Comparison of ENCODE assay signal across 12 cellular contexts in genomic region chr13:39306639-39307589, GRCh38.
DNase-seq lines count a peak whose midpoint lies in the region; ATAC-seq and TF ChIP-seq lines count a peak whose summit lies in the region.
"Had no signal": no experiment of that assay in that cellular context is flagged by ENCODE, and none has a peak within 500 bp of the region (broad histone marks: within the 10 kb centered on the region; RNA-seq: fewer than 3 reads in every experiment).

No MANE protein-coding gene starts in this region.

- H3K9me3 ChIP-seq in H9 (ENCODE audit: control insufficient read depth, low read depth, low read length) = no peaks in the 10 kb centered on the region
- H3K9me3 ChIP-seq: left lung, vagina had no signal

- no peak overlapping the region for H2BK12ac ChIP-seq in H9 (ENCODE audit: insufficient read length, low read depth, low read length)

- peak; percentile 59 for DNase-seq in GM20000 (ENCODE audit: low spot score)
- no peak for DNase-seq in chondrocyte (ENCODE audit: low spot score)
- no peak for DNase-seq in AML-193 (lab: John Stamatoyannopoulos, UW)
- DNase-seq in NCI-H510A (lab: John Stamatoyannopoulos, UW) = no peak
- no peak for DNase-seq in H9
- DNase-seq in DMS 273 (lab: John Stamatoyannopoulos, UW; ENCODE audit: unreplicated experiment) = no peak
- DNase-seq: left lung, Right ventricle myocardium superior had no signal

- H3K23ac ChIP-seq in H9 (ENCODE audit: insufficient read length, low read depth, low read length) = no peak overlapping the region

- no peak overlapping the region for H2AK5ac ChIP-seq in H9 (ENCODE audit: insufficient read length, low read length)

- H2BK120ac ChIP-seq in H9 (ENCODE audit: low read depth, low read length, poor library complexity, severe bottlenecking) = no peak overlapping the region

- H3K9ac ChIP-seq in H9 (ENCODE audit: extremely low read depth, insufficient read length, low read length) = no peak overlapping the region

- TF ChIP-seq CTCF in GM20000 (IDR thresholded peaks at IDR 0.05; ENCODE audit: extremely low read depth, missing control alignments) = no peak
- TF ChIP-seq CTCF in chondrocyte (IDR thresholded peaks at IDR 0.05) = no peak
- TF ChIP-seq CTCF in H9 (conservative IDR thresholded peaks at IDR 0.05) = no peak

- H3K14ac ChIP-seq in H9 (ENCODE audit: insufficient read depth, low read length) = no peak overlapping the region

- H2BK5ac ChIP-seq in H9 (ENCODE audit: insufficient read length, low read length) = no peak overlapping the region

- peak; percentile 92 for ATAC-seq in GM18517 (IDR thresholded peaks at IDR 0.05; ENCODE audit: unreplicated experiment)
- ATAC-seq in HG03103 (IDR thresholded peaks at IDR 0.05; ENCODE audit: low read depth, unreplicated experiment) = peak; percentile 92
- ATAC-seq: left lung had no signal

- no peak overlapping the region for H4K8ac ChIP-seq in H9 (replicated peaks; ENCODE audit: insufficient read length, low read depth, low read length)

- no peaks in the 10 kb centered on the region for H3K79me1 ChIP-seq in H9 (ENCODE audit: insufficient read depth, low read depth, low read length, poor library complexity, severe bottlenecking)

- H3K36me3 Mint-ChIP-seq in chondrocyte (ENCODE audit: low read depth) = no peaks in the 10 kb centered on the region
- H3K36me3 Mint-ChIP-seq in H9 (ENCODE audit: insufficient read depth in 1 of 3, low read depth in 3 of 3) = no peaks in the 10 kb centered on the region

- H3K4me2 ChIP-seq in H9 (ENCODE audit: insufficient read depth, insufficient read length, low read length) = no peak overlapping the region

- H3K56ac ChIP-seq in H9 (ENCODE audit: insufficient read length, low read depth, low read length) = no peak overlapping the region

- no peaks in the 10 kb centered on the region for H3K4me1 ChIP-seq in H9 (ENCODE audit: insufficient read depth, low read length)
- H3K4me1 ChIP-seq: left lung, vagina had no signal

- no peak overlapping the region for H3K4ac ChIP-seq in H9 (ENCODE audit: low read depth, low read length)

- H3K18ac ChIP-seq in H9 (ENCODE audit: insufficient read length, low read depth, low read length) = no peak overlapping the region

- H3K27ac Mint-ChIP-seq in chondrocyte (ENCODE audit: unreplicated experiment) (peak overlapping the region; percentile 41), H9 (no peak overlapping the region)
- H3K27ac Mint-ChIP-seq: activated T-helper 1 cell treated with anti-CD3 and anti-CD28 coated beads, Interleukin-12 subunit alpha, Interleukin-12 subunit beta, Interleukin-2, Interleukin-4 antibody, amounts not matched to agents 30 ng/mL and 10 ng/mL and 1 ng/mL, durations not matched to agents 14 hours and 24 hours and 36 hours had no signal

- H3K23me2 ChIP-seq in H9 (ENCODE audit: insufficient read length, low read depth, low read length, poor library complexity, severe bottlenecking) = no peaks in the 10 kb centered on the region

- H3K27me3 Mint-ChIP-seq in chondrocyte (ENCODE audit: low read depth) = no peaks in the 10 kb centered on the region
- H3K27me3 Mint-ChIP-seq in H9 (ENCODE audit: low read depth) = peaks cover 3% of the 10 kb centered on the region

- no peak overlapping the region for H2AFZ ChIP-seq in H9 (ENCODE audit: low read length)

- no peak overlapping the region for H3K27ac ChIP-seq in H9 (ENCODE audit: insufficient read length, low read depth, low read length)
- H3K27ac ChIP-seq: left lung, vagina had no signal

- H4K20me1 ChIP-seq in H9 (ENCODE audit: control insufficient read depth, insufficient read depth, insufficient read length) = no peaks in the 10 kb centered on the region

- H3K4me3 Mint-ChIP-seq in chondrocyte (ENCODE audit: unreplicated experiment) (no peak overlapping the region), H9 (no peak overlapping the region)
- H3K4me3 Mint-ChIP-seq: activated T-helper 1 cell treated with anti-CD3 and anti-CD28 coated beads, Interleukin-12 subunit alpha, Interleukin-12 subunit beta, Interleukin-2, Interleukin-4 antibody, amounts not matched to agents 30 ng/mL and 10 ng/mL and 1 ng/mL, durations not matched to agents 14 hours and 24 hours and 36 hours had no signal

- no peaks in the 10 kb centered on the region for H3K27me3 ChIP-seq in H9 (ENCODE audit: insufficient read depth, low read length)
- H3K27me3 ChIP-seq: left lung, vagina had no signal

- no peak overlapping the region for H4K91ac ChIP-seq in H9 (ENCODE audit: insufficient read length, low read depth, low read length)

- no peak overlapping the region for H2BK15ac ChIP-seq in H9 (ENCODE audit: low read depth, low read length)

- no CpG with 5 or more reads among the region's 16 CpGs for WGBS in H9 (ENCODE audit: extremely low coverage, insufficient read length, low lambda C conversion rate)

- H3K9me3 Mint-ChIP-seq in chondrocyte (ENCODE audit: low read depth) = no peaks in the 10 kb centered on the region
- H3K9me3 Mint-ChIP-seq in H9 = no peaks in the 10 kb centered on the region
- H3K9me3 Mint-ChIP-seq: activated T-helper 1 cell treated with anti-CD3 and anti-CD28 coated beads, Interleukin-12 subunit alpha, Interleukin-12 subunit beta, Interleukin-2, Interleukin-4 antibody, amounts not matched to agents 30 ng/mL and 10 ng/mL and 1 ng/mL, durations not matched to agents 14 hours and 24 hours and 36 hours had no signal

- H3T11ph ChIP-seq in H9 (ENCODE audit: low read length) = no peak overlapping the region

- no peak overlapping the region for H4K5ac ChIP-seq in H9 (ENCODE audit: insufficient read length, low read depth, low read length)

- H3K4me1 Mint-ChIP-seq in chondrocyte (ENCODE audit: low read depth) = peaks cover 60% of the 10 kb centered on the region
- H3K4me1 Mint-ChIP-seq in H9 = 0 out of 4 replicates have a peak, but pooled peaks cover 0 to 3% of the 10 kb centered on the region in 2 experiments

- H2BK20ac ChIP-seq in H9 (ENCODE audit: low read depth, low read length, poor library complexity, severe bottlenecking) = no peak overlapping the region

- H3K79me2 ChIP-seq in H9 (ENCODE audit: insufficient read depth, low read length) = no peaks in the 10 kb centered on the region
